ENCODE assay signal across 20 cellular contexts in genomic region chr14:101775756-101776292, GRCh38.
DNase-seq lines count a peak whose midpoint lies in the region; ATAC-seq, FAIRE-seq and TF ChIP-seq lines count a peak whose summit lies in the region.
"Had no signal": no experiment of that assay in that cellular context is flagged by ENCODE, and none has a peak within 500 bp of the region (broad histone marks: within the 10 kb centered on the region; RNA-seq: fewer than 3 reads in every experiment).

No MANE protein-coding gene starts in this region.

- peaks cover 49% of the 10 kb centered on the region for H3K4me1 Mint-ChIP-seq in memory B cell

- H3K9ac ChIP-seq in BLaER1 treated with 17β-estradiol and CSF1 and Interleukin-3, amounts not matched to agents 10 nM and 100 nM, result peak overlapping the region; percentile 7 to 88 (median 63); a peak in 20 of 22 replicates
- H3K9ac ChIP-seq in OCI-LY3 (ENCODE audit: low read length), result no peak overlapping the region

- peak overlapping the region; percentile 3 to 99 (median 79); a peak in 20 of 22 replicates for H3K27ac ChIP-seq in BLaER1 treated with 17β-estradiol and CSF1 and Interleukin-3, amounts not matched to agents 10 nM and 100 nM
- H3K27ac ChIP-seq in OCI-LY3 (ENCODE audit: low read length), result no peak overlapping the region
- H3K27ac ChIP-seq: testis had no signal

- peaks cover 0 to 86% (median 9%) of the 10 kb centered on the region in 11 experiments; a peak in 9 of 22 replicates for H4K20me1 ChIP-seq in BLaER1 treated with 17β-estradiol and CSF1 and Interleukin-3, amounts not matched to agents 10 nM and 100 nM
- H4K20me1 ChIP-seq in OCI-LY3 (ENCODE audit: insufficient read depth, low read length), result peaks cover 2% of the 10 kb centered on the region; the same call in 1 of the 2 replicates

- no peaks in the 10 kb centered on the region; a peak in 1 of 22 replicates for H3K27me3 ChIP-seq in BLaER1 treated with 17β-estradiol and CSF1 and Interleukin-3, amounts not matched to agents 10 nM and 100 nM
- peaks cover 14% of the 10 kb centered on the region; the same call in 1 of the 2 replicates for H3K27me3 ChIP-seq in OCI-LY3 (ENCODE audit: low read depth, low read length)
- H3K27me3 ChIP-seq: testis had no signal

- no peaks in the 10 kb centered on the region for H3K79me2 ChIP-seq in OCI-LY3 (ENCODE audit: low read length)

- H2AFZ ChIP-seq in OCI-LY3 (ENCODE audit: low read depth, low read length), result no peak overlapping the region

- peaks cover 86 to 99% (median 97%) of the 10 kb centered on the region in 10 experiments for H3K4me1 ChIP-seq in BLaER1 treated with 17β-estradiol and CSF1 and Interleukin-3, amounts not matched to agents 10 nM and 100 nM
- H3K4me1 ChIP-seq in OCI-LY3 (ENCODE audit: low read length), result peaks cover 31% of the 10 kb centered on the region

- H3K27ac Mint-ChIP-seq in memory B cell, result peak overlapping the region; percentile 65
- H3K27ac Mint-ChIP-seq: activated naive CD4-positive, alpha-beta T cell treated with anti-CD3 and anti-CD28 coated beads, Interleukin-2, amount 50 U/mL, for 24 hours; activated T-cell treated with anti-CD3 and anti-CD28 coated beads, Interleukin-2, amount 50 U/mL, for 72 hours; T-helper 2 cell treated with Interferon-gamma antibody and Interleukin-4, amounts not matched to agents 5 μg/mL and 100 μg/mL, for 36 hours had no signal

- H3K9me3 ChIP-seq in BLaER1 treated with 17β-estradiol and CSF1 and Interleukin-3, amounts not matched to agents 10 nM and 100 nM (replicated peaks in 1 of 11), result peaks cover 0 to 11% (median 4%) of the 10 kb centered on the region in 11 experiments; a peak in 7 of 22 replicates
- H3K9me3 ChIP-seq in OCI-LY3 (ENCODE audit: insufficient read depth, low read length), result peaks cover 4% of the 10 kb centered on the region; the same call in 1 of the 2 replicates
- H3K9me3 ChIP-seq: testis had no signal

- peak overlapping the region; percentile 80 to 99 (median 95) for H3K4me2 ChIP-seq in BLaER1 treated with 17β-estradiol and CSF1 and Interleukin-3, amounts not matched to agents 10 nM and 100 nM
- H3K4me2 ChIP-seq in OCI-LY3 (ENCODE audit: low read length), result peak overlapping the region; percentile 7; the same call in 1 of the 2 replicates

- peaks cover 0 to 18% (median 8%) of the 10 kb centered on the region in 11 experiments; a peak in 10 of 22 replicates for H3K36me3 ChIP-seq in BLaER1 treated with 17β-estradiol and CSF1 and Interleukin-3, amounts not matched to agents 10 nM and 100 nM
- no peaks in the 10 kb centered on the region for H3K36me3 ChIP-seq in OCI-LY3 (replicated peaks; ENCODE audit: low read depth, low read length)

- peak; percentile 26 for FAIRE-seq in GM19239 (lab: Jason Lieb, UNC)
- FAIRE-seq: endothelial cell of umbilical vein, H1, HTR-8/SVneo had no signal

- H3K27me3 Mint-ChIP-seq in memory B cell, result peaks cover 4% of the 10 kb centered on the region
- H3K27me3 Mint-ChIP-seq: activated naive CD4-positive, alpha-beta T cell treated with anti-CD3 and anti-CD28 coated beads, Interleukin-2, amount 50 U/mL, for 24 hours; CD8-positive, alpha-beta memory T cell had no signal

- no peaks in the 10 kb centered on the region for H3K36me3 Mint-ChIP-seq in memory B cell

- peak overlapping the region in 5 of 10 experiments; percentile 19 to 46 (median 41); a peak in 7 of 20 replicates for H3K4me3 ChIP-seq in BLaER1 treated with 17β-estradiol and CSF1 and Interleukin-3, amounts not matched to agents 10 nM and 100 nM
- no peak overlapping the region for H3K4me3 ChIP-seq in OCI-LY3 (ENCODE audit: low read length)
- H3K4me3 ChIP-seq: testis had no signal

- DNase-seq in GM19239 (ENCODE audit: insufficient read length, low spot score), result no peak
- no peak for DNase-seq in memory B cell (ENCODE audit: low spot score in 2 of 2)
- no peak for DNase-seq in midbrain (lab: John Stamatoyannopoulos, UW)
- no peak for DNase-seq in GM20000 (ENCODE audit: low spot score)
- DNase-seq in NCI-H1436 (lab: John Stamatoyannopoulos, UW), result no peak
- DNase-seq: activated CD4-positive, CD25-positive, alpha-beta regulatory T cell; activated T-cell treated with anti-CD3 and anti-CD28 coated beads, Interleukin-2, amount 50 U/mL, for 72 hours; CD8-positive, alpha-beta memory T cell; DMS79 treated with DMSO at 0.1 percent for 48 hours; NCI-H82; stimulated activated CD8-positive, alpha-beta memory T cell treated with anti-CD3 and anti-CD28 coated beads, Interleukin-4, amount 100 ng/mL, for 48 hours; testis had no signal

- no peak for TF ChIP-seq CTCF in OCI-LY3 (IDR thresholded peaks at IDR 0.05; ENCODE audit: low read depth, low read length)
- TF ChIP-seq CTCF in GM20000 (IDR thresholded peaks at IDR 0.05; ENCODE audit: extremely low read depth, missing control alignments), result no peak

- peak overlapping the region; percentile 50 for H3K4me3 Mint-ChIP-seq in memory B cell
- H3K4me3 Mint-ChIP-seq: activated naive CD4-positive, alpha-beta T cell treated with anti-CD3 and anti-CD28 coated beads, Interleukin-2, amount 50 U/mL, for 24 hours; activated T-cell treated with anti-CD3 and anti-CD28 coated beads, Interleukin-2, amount 50 U/mL, for 72 hours; T-helper 2 cell treated with Interferon-gamma antibody and Interleukin-4, amounts not matched to agents 5 μg/mL and 100 μg/mL, for 36 hours had no signal

- ATAC-seq in memory B cell (ENCODE audit: low read depth), result peak; percentile 33
- ATAC-seq in HG02610 (IDR thresholded peaks at IDR 0.05; ENCODE audit: unreplicated experiment), result no peak
- ATAC-seq: activated T-cell treated with anti-CD3 and anti-CD28 coated beads, Interleukin-2, amount 50 U/mL, for 72 hours had no signal

- H3K9me3 Mint-ChIP-seq in memory B cell, result no peaks in the 10 kb centered on the region
- H3K9me3 Mint-ChIP-seq: activated naive CD4-positive, alpha-beta T cell treated with anti-CD3 and anti-CD28 coated beads, Interleukin-2, amount 50 U/mL, for 24 hours; activated T-cell treated with anti-CD3 and anti-CD28 coated beads, Interleukin-2, amount 50 U/mL, for 72 hours; CD8-positive, alpha-beta memory T cell had no signal
